ENCODE assay signal across 24 cellular contexts in the genomic region with DNA sequence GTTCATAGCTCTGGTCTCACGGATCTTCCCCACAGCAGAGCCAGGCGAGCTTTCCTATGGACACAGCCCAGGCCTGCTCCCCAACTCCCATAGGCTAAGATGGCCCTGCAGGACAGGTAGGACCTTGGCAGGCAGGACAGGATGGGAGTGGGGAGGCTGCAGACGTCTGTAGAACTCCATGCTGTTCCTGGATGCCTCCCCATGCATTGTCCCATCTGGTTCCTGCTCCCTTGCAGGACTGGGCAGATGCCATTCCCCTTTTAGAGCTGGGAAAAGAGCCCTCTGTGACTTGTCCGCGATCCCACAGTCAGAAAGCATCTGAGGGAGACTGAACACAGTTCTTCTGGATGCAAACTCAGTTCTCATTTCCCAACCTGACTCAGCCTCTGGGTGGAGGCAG.
"Had no signal": no experiment of that assay in that cellular context is flagged by ENCODE, and none has a peak within 500 bp of the region (broad histone marks: within the 10 kb centered on the region; RNA-seq: fewer than 3 reads in every experiment).

No MANE protein-coding gene starts in this region.

- H3K9me3 ChIP-seq: ovary, prostate gland, tibial nerve, uterus had no signal

- H3K36me3 Mint-ChIP-seq: mesothelial cell of epicardium, type B pancreatic cell had no signal

- DNase-seq: islet precursor cell; left ventricle myocardium inferior; mesendoderm; naive B cell; ovary; retina; right cardiac atrium; stimulated activated CD4-positive, alpha-beta T cell treated with anti-CD3 and anti-CD28 coated beads, Interleukin-12 subunit alpha, Interleukin-12 subunit beta, amount 100 ng/mL, for 4 hours; stimulated activated CD4-positive, alpha-beta T cell treated with anti-CD3 and anti-CD28 coated beads, Interleukin-15, amount 100 ng/mL, for 24 hours; stimulated activated CD4-positive, alpha-beta T cell treated with anti-CD3 and anti-CD28 coated beads, Interleukin-2, amount 100 ng/mL, for 24 hours; stimulated activated CD4-positive, alpha-beta T cell treated with anti-CD3 and anti-CD28 coated beads, Interleukin-4, amount 100 ng/mL, for 24 hours; stimulated activated naive CD4-positive, alpha-beta T cell treated with Interleukin-2 at 50 U/mL for 16 hours; stimulated activated naive CD8-positive, alpha-beta T cell treated with anti-CD3 and anti-CD28 coated beads, Interleukin-15, amount 100 ng/mL, for 72 hours; uterus had no signal

- H3K27ac ChIP-seq: left ventricle myocardium inferior, ovary, prostate gland, skin epidermis, tibial nerve, uterus had no signal

- H3K36me3 ChIP-seq: left ventricle myocardium inferior, ovary, prostate gland, tibial nerve, uterus had no signal

- H3K4me1 ChIP-seq: left ventricle myocardium inferior, prostate gland, uterus had no signal

- H3K4me3 ChIP-seq: left ventricle myocardium inferior, lung, ovary, prostate gland, skin epidermis, tibial nerve, uterus had no signal

- H3K9me3 Mint-ChIP-seq: nephron, neural crest cell, type B pancreatic cell had no signal

- H3K27me3 ChIP-seq: ovary, tibial nerve, uterus had no signal

- ATAC-seq: right cardiac atrium; sciatic nerve; stimulated activated memory B cell treated with anti-CD40 and anti-IgM and Interleukin-4, amounts not matched to agents 10 μg/mL and 1 μg/mL and 100 μg/mL, for 72 hours; stimulated activated naive CD8-positive, alpha-beta T cell treated with anti-CD3 and anti-CD28 coated beads, Interleukin-15, amount 100 ng/mL, for 72 hours had no signal

- H3K4me3 Mint-ChIP-seq: mesothelial cell of epicardium; nephron; neural crest cell; stimulated activated memory B cell treated with anti-CD40 and anti-IgM and Interleukin-4, amounts not matched to agents 10 μg/mL and 1 μg/mL and 100 μg/mL, for 72 hours; stimulated activated naive CD8-positive, alpha-beta T cell treated with anti-CD3 and anti-CD28 coated beads, Interleukin-15, amount 100 ng/mL, for 72 hours; type B pancreatic cell had no signal

- H3K27ac Mint-ChIP-seq: mesothelial cell of epicardium; naive B cell; stimulated activated memory B cell treated with anti-CD40 and anti-IgM and Interleukin-4, amounts not matched to agents 10 μg/mL and 1 μg/mL and 100 μg/mL, for 72 hours; type B pancreatic cell had no signal
